ENCODE assay signal across 17 cellular contexts in genomic region chr20:51668515-51668914, GRCh38.
DNase-seq lines count a peak whose midpoint lies in the region; ATAC-seq, FAIRE-seq and TF ChIP-seq lines count a peak whose summit lies in the region.
"Had no signal": no experiment of that assay in that cellular context is flagged by ENCODE, and none has a peak within 500 bp of the region (broad histone marks: within the 10 kb centered on the region; RNA-seq: fewer than 3 reads in every experiment).

No MANE protein-coding gene starts in this region.

- no peak for ATAC-seq in central memory CD8-positive, alpha-beta T cell (replicated peaks; ENCODE audit: extremely low read depth, poor library complexity, severe bottlenecking)
- ATAC-seq in HepG2 (no peak), GM19455 (IDR thresholded peaks at IDR 0.05; ENCODE audit: unreplicated experiment) (no peak), HG02759 (IDR thresholded peaks at IDR 0.05; ENCODE audit: unreplicated experiment) (no peak)
- ATAC-seq: GM12878 had no signal

- peaks cover 30% of the 10 kb centered on the region for H3K4me1 Mint-ChIP-seq in central memory CD8-positive, alpha-beta T cell
- H3K4me1 Mint-ChIP-seq: CD14-positive monocyte had no signal

- H2AFZ ChIP-seq in HepG2 (ENCODE audit: low read length): no peak overlapping the region
- H2AFZ ChIP-seq: GM23248 had no signal

- no peak for TF ChIP-seq RAD21 in HepG2 (CRISPR knock-in tag; IDR thresholded peaks at IDR 0.05)

- TF ChIP-seq POLR2A in HepG2 (IDR thresholded peaks at IDR 0.05; ENCODE audit: insufficient read depth in 1 of 2, low read depth in 2 of 2, low read length in 2 of 2): no peak

- H3K36me3 ChIP-seq in HEK293 (ENCODE audit: control insufficient read depth in 2 of 2, insufficient read depth in 1 of 2, low read length in 2 of 2) (peaks cover 0 to 32% of the 10 kb centered on the region in 2 experiments; a peak in 2 of 3 replicates), HepG2 (replicated peaks in 1 of 2; ENCODE audit: control insufficient read depth in 1 of 2, insufficient read depth in 2 of 2, low read length in 2 of 2) (peaks cover 23 to 31% of the 10 kb centered on the region in 2 experiments)

- peaks cover 5% of the 10 kb centered on the region for H3K4me1 ChIP-seq in HEK293 (ENCODE audit: control insufficient read depth, insufficient read depth, low read length)
- H3K4me1 ChIP-seq in HepG2 (ENCODE audit: insufficient read depth, low read length): peaks cover 18% of the 10 kb centered on the region
- H3K4me1 ChIP-seq: BLaER1, HAP-1 had no signal

- DNase-seq in central memory CD8-positive, alpha-beta T cell (ENCODE audit: low spot score in 2 of 2): no peak
- DNase-seq in HepG2 (ENCODE audit: low spot score) (no peak), posterior cingulate gyrus (peak in 7 of 10 donors; percentile 14 to 85 (median 38)), DMS153 treated with DMSO at 0.1 percent for 48 hours (lab: John Stamatoyannopoulos, UW; ENCODE audit: unreplicated experiment) (no peak)
- DNase-seq: 8988T; CD4-positive, alpha-beta memory T cell; DMS153; DMS79 treated with DMSO at 0.1 percent for 48 hours; GF-D8; GM23248 had no signal

- in situ Hi-C loops in HepG2 (cut with HindIII; ENCODE audit: extremely low pct_ligation_motif_present, low pct_unique_long_range_greater_than_20kb): no loop called here

- no peak overlapping the region for H3K4me3 ChIP-seq in HEK293 (ENCODE audit: low read depth, low read length)
- H3K4me3 ChIP-seq in HepG2 (replicated peaks in 1 of 3; ENCODE audit: insufficient read depth in 1 of 3, low read depth in 2 of 3, low read length in 3 of 3): no peak overlapping the region
- H3K4me3 ChIP-seq: BLaER1, GM12878, GM23248, HAP-1 had no signal

- no peak overlapping the region for H3K4me2 ChIP-seq in HepG2 (ENCODE audit: low read depth, low read length)
- H3K4me2 ChIP-seq: BLaER1 had no signal

- no peak overlapping the region for H3K9ac ChIP-seq in HepG2 (ENCODE audit: insufficient read depth, low read depth, low read length)
- H3K9ac ChIP-seq: BLaER1, GM23248 had no signal

- no peaks in the 10 kb centered on the region for H4K20me1 ChIP-seq in HepG2 (ENCODE audit: insufficient read depth, low read length)
- H4K20me1 ChIP-seq: BLaER1 had no signal

- H3K36me3 Mint-ChIP-seq in central memory CD8-positive, alpha-beta T cell (ENCODE audit: insufficient read depth): peaks cover 2% of the 10 kb centered on the region
- H3K36me3 Mint-ChIP-seq: CD14-positive monocyte; CD4-positive, alpha-beta memory T cell had no signal

- H3K79me2 ChIP-seq in HepG2 (ENCODE audit: insufficient read depth, low read length): no peaks in the 10 kb centered on the region

- WGBS in HepG2 (ENCODE audit: low lambda C conversion rate): 94% methylated on average over 6 of the region's 6 CpGs

- H3K27me3 ChIP-seq in HepG2 (ENCODE audit: control insufficient read depth in 1 of 2, insufficient read depth in 2 of 2, low read length in 2 of 2): no peaks in the 10 kb centered on the region
- H3K27me3 ChIP-seq: BLaER1 had no signal

- TF ChIP-seq CTCF in HEK293 (tag by site-specific recombination; IDR thresholded peaks at IDR 0.05) (no peak), HepG2 (CRISPR knock-in tag; IDR thresholded peaks at IDR 0.05) (no peak)

- POLR2A ChIA-PET in HEK293 (lab: Yijun Ruan, JAX): no interaction called here
- POLR2A ChIA-PET in HepG2 (lab: Yijun Ruan, JAX): no interaction called here

- H3K27me3 Mint-ChIP-seq in central memory CD8-positive, alpha-beta T cell: no peaks in the 10 kb centered on the region

- CTCF ChIA-PET in HEK293 (lab: Yijun Ruan, JAX): interaction anchor here (0.6 kb wide), 1 partner anchor 44 kb away, joined by 3 read pairs; no protein-coding TSS in a partner anchor
- CTCF ChIA-PET in HepG2 (lab: Yijun Ruan, JAX; ENCODE audit: low intra/inter-chr PET ratio, low total read pairs): no interaction called here

- intact Hi-C loops in HepG2 (cut with micrococcal nuclease; ENCODE audit: unreplicated experiment) (no loop called here), posterior cingulate gyrus (cut with DNase I) (no loop called here)

- no peaks in the 10 kb centered on the region for H3K9me3 ChIP-seq in HEK293 (ENCODE audit: control insufficient read depth, insufficient read depth, low read depth, low read length)
- no peaks in the 10 kb centered on the region for H3K9me3 ChIP-seq in HepG2 (ENCODE audit: low read length)
- H3K9me3 ChIP-seq: BLaER1, HAP-1 had no signal

- H3K27ac ChIP-seq in HEK293 (ENCODE audit: extremely low read depth, low read depth, low read length): no peak overlapping the region
- no peak overlapping the region for H3K27ac ChIP-seq in HepG2 (ENCODE audit: extremely low read length, insufficient read depth, low read length)
- H3K27ac ChIP-seq: BLaER1, GM23248 had no signal

- no peak overlapping the region for H3K4me3 Mint-ChIP-seq in central memory CD8-positive, alpha-beta T cell
- H3K4me3 Mint-ChIP-seq: CD14-positive monocyte; CD4-positive, alpha-beta memory T cell had no signal

- no peak for TF ChIP-seq EP300 in HepG2 (IDR thresholded peaks at IDR 0.05; ENCODE audit: low read depth in 2 of 2, low read length in 2 of 2)
- no peak for TF ChIP-seq EP300 in HepG2 (CRISPR knock-in tag; IDR thresholded peaks at IDR 0.05; ENCODE audit: borderline replicate concordance)

- H3K9me3 Mint-ChIP-seq in central memory CD8-positive, alpha-beta T cell: no peaks in the 10 kb centered on the region
- H3K9me3 Mint-ChIP-seq: CD14-positive monocyte; CD4-positive, alpha-beta memory T cell had no signal

- BruUV-seq in HepG2 (replicated peaks; lab: Mats Ljungman, UMichigan): no TSS peak

- peak overlapping the region; percentile 52 for H3K27ac Mint-ChIP-seq in central memory CD8-positive, alpha-beta T cell (ENCODE audit: low read depth)

- FAIRE-seq in HepG2 (lab: Jason Lieb, UNC): no peak
- FAIRE-seq: GM12878 had no signal

TF ChIP-seq in HEK293, 187 proteins besides CTCF, POLR2A, EP300 and RAD21 (continues in another document):
- no peak for TF ChIP-seq ZNF280D (tag by site-specific recombination; IDR thresholded peaks at IDR 0.05)
- TF ChIP-seq ZNF341 (tag by site-specific recombination; IDR thresholded peaks at IDR 0.05; ENCODE audit: low read depth): peak; percentile 61

TF ChIP-seq in HepG2, 621 proteins besides CTCF, POLR2A, EP300 and RAD21:
- TF ChIP-seq MAFK (conservative IDR thresholded peaks at IDR 0.05 in 1 of 2, IDR thresholded peaks at IDR 0.05 in 1 of 2; ENCODE audit: low read length in 2 of 2) (0 out of 4 replicates have a peak, but pooled peaks have one; percentile 12 to 14), PHF20 (CRISPR knock-in tag; IDR thresholded peaks at IDR 0.05) (no peak)

Comparison
In these comparisons a context has a peak if more than half of its experiments do, and no peak if none do; other contexts are left out.
1. DNase-seq: peak in posterior cingulate gyrus (7 of 10); none in central memory CD8-positive, alpha-beta T cell (0 of 2), HepG2 (single experiment) and DMS153 treated with DMSO at 0.1 percent for 48 hours (single experiment).